In genomic region chr3:33278106-33278672, GRCh38 we compare ENCODE assay signal across 1 cellular context.
TF ChIP-seq lines count a peak whose summit lies in the region.

No MANE protein-coding gene starts in this region.

TF ChIP-seq in SK-N-SH, 30 proteins besides CTCF, POLR2A, EP300 and RAD21 (continued from another document):
- TF ChIP-seq EZH2phosphoT487 (IDR thresholded peaks at IDR 0.05; ENCODE audit: borderline replicate concordance, low read depth) (no peak), TAF1 (IDR thresholded peaks at IDR 0.05; ENCODE audit: borderline replicate concordance, low read depth, low read length) (no peak), GABPA (IDR thresholded peaks at IDR 0.05; ENCODE audit: low read depth) (no peak), CHD2 (IDR thresholded peaks at IDR 0.05; ENCODE audit: low read length, partially characterized antibody) (no peak), TEAD4 (IDR thresholded peaks at IDR 0.05; ENCODE audit: borderline replicate concordance, insufficient read depth) (no peak)
- TF ChIP-seq, protein P1, sequence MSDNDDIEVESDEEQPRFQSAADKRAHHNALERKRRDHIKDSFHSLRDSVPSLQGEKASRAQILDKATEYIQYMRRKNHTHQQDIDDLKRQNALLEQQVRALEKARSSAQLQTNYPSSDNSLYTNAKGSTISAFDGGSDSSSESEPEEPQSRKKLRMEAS (IDR thresholded peaks at IDR 0.05; ENCODE audit: low read depth): no peak
